ENCODE assay signal across 25 cellular contexts in the genomic region with DNA sequence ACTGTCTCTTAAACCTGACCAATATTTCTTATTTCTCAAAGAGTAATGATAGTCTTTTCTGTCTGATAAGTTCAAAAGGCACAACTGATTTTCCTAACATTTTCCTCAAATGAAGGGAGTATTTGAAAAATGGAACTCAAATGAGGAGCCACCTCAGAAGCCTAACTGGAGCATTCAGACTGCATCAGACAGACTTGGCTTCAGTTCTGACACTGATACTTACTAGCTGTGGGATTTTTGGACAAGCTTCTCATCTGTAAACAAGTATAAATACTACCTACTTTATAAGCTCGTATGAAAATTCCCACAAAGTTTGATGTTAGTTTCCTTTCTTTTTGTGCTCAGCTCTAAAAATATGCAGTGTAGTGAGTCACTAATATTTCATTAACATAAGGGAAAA.
DNase-seq lines count a peak whose midpoint lies in the region; ATAC-seq and TF ChIP-seq lines count a peak whose summit lies in the region.
"Had no signal": no experiment of that assay in that cellular context is flagged by ENCODE, and none has a peak within 500 bp of the region (broad histone marks: within the 10 kb centered on the region; RNA-seq: fewer than 3 reads in every experiment).

No MANE protein-coding gene starts in this region.

- peaks cover 6% of the 10 kb centered on the region for H3K4me1 Mint-ChIP-seq in nephron
- H3K4me1 Mint-ChIP-seq: CD14-positive monocyte; CD4-positive, alpha-beta memory T cell; CD4-positive, CD25-positive, alpha-beta regulatory T cell; CD8-positive, alpha-beta memory T cell had no signal

- H2AFZ ChIP-seq in ACC112 (ENCODE audit: low read length, unreplicated experiment) (peak overlapping the region; percentile 15), MM.1S (ENCODE audit: low read length) (no peak overlapping the region), hepatocyte (no peak overlapping the region)

- no peaks in the 10 kb centered on the region for H3K9me2 ChIP-seq in MM.1S (replicated peaks; ENCODE audit: insufficient read depth, low read length)
- H3K9me2 ChIP-seq in hepatocyte (replicated peaks; ENCODE audit: insufficient read depth) = no peaks in the 10 kb centered on the region

- no peaks in the 10 kb centered on the region for H3K27me3 Mint-ChIP-seq in nephron (ENCODE audit: low read depth)
- H3K27me3 Mint-ChIP-seq: CD4-positive, CD25-positive, alpha-beta regulatory T cell had no signal

- H3K27ac Mint-ChIP-seq in nephron = peak overlapping the region; percentile 38 to 72 (median 48)
- H3K27ac Mint-ChIP-seq: CD14-positive monocyte; CD4-positive, alpha-beta memory T cell; CD4-positive, CD25-positive, alpha-beta regulatory T cell; CD8-positive, alpha-beta memory T cell had no signal

- H3K4me3 ChIP-seq in ACC112 (ENCODE audit: low read depth, low read length) (no peak overlapping the region), MM.1S (ENCODE audit: low read length) (no peak overlapping the region), hepatocyte (no peak overlapping the region)
- H3K4me3 ChIP-seq: A549, BLaER1, GM12878 had no signal

- peak; percentile 49 for ATAC-seq in left lobe of liver
- ATAC-seq: A549, GM12878 had no signal

- H4K20me1 ChIP-seq in MM.1S (ENCODE audit: insufficient read depth, low read length) (no peaks in the 10 kb centered on the region), hepatocyte (ENCODE audit: insufficient read depth, poor library complexity, severe bottlenecking) (no peaks in the 10 kb centered on the region)
- H4K20me1 ChIP-seq: BLaER1 had no signal

- H3K36me3 ChIP-seq in ACC112 (ENCODE audit: insufficient read depth, low read length) (no peaks in the 10 kb centered on the region), MM.1S (replicated peaks; ENCODE audit: insufficient read depth, low read length) (no peaks in the 10 kb centered on the region), hepatocyte (replicated peaks; ENCODE audit: insufficient read depth, low read depth) (no peaks in the 10 kb centered on the region)
- H3K36me3 ChIP-seq: BE2C, BLaER1 had no signal

- no peak overlapping the region for H3K9ac ChIP-seq in MM.1S (ENCODE audit: low read length)
- H3K9ac ChIP-seq: BLaER1 had no signal

- H3K4me1 ChIP-seq in ACC112 (ENCODE audit: control insufficient read depth, insufficient read depth, low read length, unreplicated experiment) = peaks cover 7% of the 10 kb centered on the region
- peaks cover 7% of the 10 kb centered on the region; the same call in 1 of the 2 replicates for H3K4me1 ChIP-seq in MM.1S (ENCODE audit: low read length)
- no peaks in the 10 kb centered on the region for H3K4me1 ChIP-seq in hepatocyte (ENCODE audit: insufficient read depth)
- H3K4me1 ChIP-seq: A549, BE2C had no signal

- no peaks in the 10 kb centered on the region for H3F3A ChIP-seq in MM.1S (ENCODE audit: insufficient read depth, low read length)

- H3K9me3 ChIP-seq in MM.1S (replicated peaks; ENCODE audit: insufficient read depth, low read length) = no peaks in the 10 kb centered on the region
- H3K9me3 ChIP-seq in hepatocyte (ENCODE audit: low read depth) = no peaks in the 10 kb centered on the region
- H3K9me3 ChIP-seq: A549, BE2C, BLaER1 had no signal

- no peak for TF ChIP-seq CTCF in nephron (IDR thresholded peaks at IDR 0.05; ENCODE audit: unreplicated experiment in 3 of 3)
- TF ChIP-seq CTCF in MM.1S (IDR thresholded peaks at IDR 0.05; ENCODE audit: low read length) = no peak
- no peak for TF ChIP-seq CTCF in hepatocyte (IDR thresholded peaks at IDR 0.05; ENCODE audit: poor library complexity)

- no peak overlapping the region for H3K4me3 Mint-ChIP-seq in nephron
- H3K4me3 Mint-ChIP-seq: CD14-positive monocyte; CD4-positive, alpha-beta memory T cell; CD4-positive, CD25-positive, alpha-beta regulatory T cell; CD8-positive, alpha-beta memory T cell had no signal

- 51% methylated on average over 1 of the region's 1 CpG for WGBS in hepatocyte (ENCODE audit: low lambda C conversion rate, missing lambda C conversion rate)

- no peak for DNase-seq in left lobe of liver (ENCODE audit: low spot score)
- DNase-seq in MM.1S = no peak
- DNase-seq in NCI-H146 treated with DMSO at 0.1 percent for 48 hours (lab: John Stamatoyannopoulos, UW; ENCODE audit: unreplicated experiment) = no peak
- DNase-seq in hepatocyte (ENCODE audit: low spot score) = no peak
- DNase-seq: ACHN; BE2C; C1 segment of cervical spinal cord; CD4-positive, alpha-beta memory T cell; CD4-positive, CD25-positive, alpha-beta regulatory T cell; CD8-positive, alpha-beta memory T cell; COR-L47; DMS 273 treated with DMSO at 0.1 percent for 48 hours; DMS153; DMS53; DMS79; DND-41; EL; GDM1 had no signal

- no peak overlapping the region for H3K4me2 ChIP-seq in MM.1S (ENCODE audit: low read depth, low read length)
- no peak overlapping the region for H3K4me2 ChIP-seq in hepatocyte
- H3K4me2 ChIP-seq: A549 had no signal

- no peaks in the 10 kb centered on the region for H3K79me2 ChIP-seq in ACC112 (ENCODE audit: control insufficient read depth, insufficient read depth, low read length, unreplicated experiment)
- H3K79me2 ChIP-seq in MM.1S (ENCODE audit: low read length) = no peaks in the 10 kb centered on the region
- H3K79me2 ChIP-seq in hepatocyte = no peaks in the 10 kb centered on the region

- H3K36me3 Mint-ChIP-seq in nephron (ENCODE audit: low read depth) = no peaks in the 10 kb centered on the region
- H3K36me3 Mint-ChIP-seq: CD14-positive monocyte; CD4-positive, alpha-beta memory T cell; CD4-positive, CD25-positive, alpha-beta regulatory T cell; CD8-positive, alpha-beta memory T cell had no signal

- H3K27ac ChIP-seq in ACC112 (ENCODE audit: low read depth, low read length) = no peak overlapping the region
- no peak overlapping the region for H3K27ac ChIP-seq in MM.1S (ENCODE audit: low read length)
- H3K27ac ChIP-seq in hepatocyte = no peak overlapping the region
- H3K27ac ChIP-seq: 22Rv1, A549, BLaER1 had no signal

- H3K27me3 ChIP-seq in ACC112 (ENCODE audit: insufficient read depth, low read length) = no peaks in the 10 kb centered on the region
- H3K27me3 ChIP-seq in MM.1S (replicated peaks; ENCODE audit: insufficient read depth, low read length) = no peaks in the 10 kb centered on the region
- no peaks in the 10 kb centered on the region for H3K27me3 ChIP-seq in hepatocyte
- H3K27me3 ChIP-seq: BE2C, BLaER1 had no signal

- no peaks in the 10 kb centered on the region for H3K9me3 Mint-ChIP-seq in nephron
- H3K9me3 Mint-ChIP-seq: CD14-positive monocyte; CD4-positive, alpha-beta memory T cell; CD4-positive, CD25-positive, alpha-beta regulatory T cell; CD8-positive, alpha-beta memory T cell had no signal
